Comparison of ENCODE assay signal across 9 cellular contexts in genomic region chr11:8719260-8720190, GRCh38. TPM values are rescaled to one million over a fixed set of nuclear protein-coding genes. Genes with fewer than 3 reads are reported as not detected.
DNase-seq lines count a peak whose midpoint lies in the region; ATAC-seq and TF ChIP-seq lines count a peak whose summit lies in the region.
"Had no signal": no experiment of that assay in that cellular context is flagged by ENCODE, and none has a peak within 500 bp of the region (broad histone marks: within the 10 kb centered on the region; RNA-seq: fewer than 3 reads in every experiment).

No MANE protein-coding gene starts in this region.

- H3K36me3 ChIP-seq in RWPE2 (ENCODE audit: low read depth) (peaks cover 34% of the 10 kb centered on the region), fibroblast of lung (ENCODE audit: control insufficient read depth, insufficient read depth, low read length) (peaks cover 6% of the 10 kb centered on the region), osteoblast (ENCODE audit: insufficient read depth, low read length) (peaks cover 9% of the 10 kb centered on the region)

- no peak for TF ChIP-seq CTCF in RWPE2 (IDR thresholded peaks at IDR 0.05; ENCODE audit: poor library complexity, severe bottlenecking)
- TF ChIP-seq CTCF in fibroblast of lung (conservative IDR thresholded peaks at IDR 0.05 in 1 of 2, IDR thresholded peaks at IDR 0.05 in 1 of 2; ENCODE audit: low read depth in 1 of 2, low read length in 2 of 2): no peak
- TF ChIP-seq CTCF in osteoblast (IDR thresholded peaks at IDR 0.05; ENCODE audit: extremely low read depth, low read depth, low read length): no peak

- H3K4me1 ChIP-seq in RWPE2 (ENCODE audit: insufficient read depth, poor library complexity, severe bottlenecking) (peaks cover 54% of the 10 kb centered on the region), fibroblast of lung (ENCODE audit: control insufficient read depth, extremely low read depth, insufficient read depth, low read length) (peaks cover 64% of the 10 kb centered on the region), osteoblast (ENCODE audit: insufficient read depth, low read length) (peaks cover 46% of the 10 kb centered on the region)

- H3K4me2 ChIP-seq in fibroblast of lung (ENCODE audit: extremely low read depth, insufficient read depth, low read length) (peak overlapping the region; percentile 73), osteoblast (ENCODE audit: insufficient read depth, low read length) (peak overlapping the region; percentile 69)

- H3K9me3 Mint-ChIP-seq in immature natural killer cell: no peaks in the 10 kb centered on the region
- H3K9me3 Mint-ChIP-seq: CD8-positive, alpha-beta memory T cell had no signal

- H3K4me3 ChIP-seq in RWPE2 (ENCODE audit: severe bottlenecking) (no peak overlapping the region), fibroblast of lung (replicated peaks in 1 of 4; ENCODE audit: control extremely low read depth in 1 of 4, insufficient read depth in 1 of 4, low read depth in 3 of 4, low read length in 4 of 4) (peak overlapping the region in 2 of 4 experiments; percentile 3 to 16), osteoblast (ENCODE audit: insufficient read depth, low read length) (peak overlapping the region; percentile 48)

- no peaks in the 10 kb centered on the region for H3K9me3 ChIP-seq in RWPE2 (ENCODE audit: severe bottlenecking)
- no peaks in the 10 kb centered on the region for H3K9me3 ChIP-seq in fibroblast of lung (ENCODE audit: control insufficient read depth, insufficient read depth, low read depth, low read length)
- H3K9me3 ChIP-seq in osteoblast (ENCODE audit: low read depth, low read length): no peaks in the 10 kb centered on the region

- H3K27ac ChIP-seq in RWPE2 (ENCODE audit: poor library complexity, severe bottlenecking) (peak overlapping the region; percentile 98), fibroblast of lung (ENCODE audit: insufficient read depth, low read length) (peak overlapping the region; percentile 95), osteoblast (ENCODE audit: low read depth, low read length) (peak overlapping the region; percentile 91)

- ATAC-seq in RWPE2 (ENCODE audit: low read depth) (peak; percentile 72), HG03520 (IDR thresholded peaks at IDR 0.05; ENCODE audit: unreplicated experiment) (no peak)

- DNase-seq in AG08395 (ENCODE audit: low spot score) (peak; percentile 93), RWPE2 (ENCODE audit: low spot score) (no peak), fibroblast of lung (ENCODE audit: low read depth in 2 of 2) (peak; percentile 91 to 98), osteoblast (ENCODE audit: insufficient read length, low spot score, missing footprints) (peak; percentile 96), immature natural killer cell (no peak), UCSD-AML1 (lab: John Stamatoyannopoulos, UW; ENCODE audit: unreplicated experiment) (no peak)
- no peak for DNase-seq in activated naive CD4-positive, alpha-beta T cell treated with Interleukin-2 at 50 U/mL for 16 hours
- DNase-seq: CD8-positive, alpha-beta memory T cell had no signal

- H3K4me3 Mint-ChIP-seq in immature natural killer cell: no peak overlapping the region
- H3K4me3 Mint-ChIP-seq: CD8-positive, alpha-beta memory T cell had no signal

- H3K79me2 ChIP-seq in fibroblast of lung (ENCODE audit: control insufficient read depth, insufficient read depth, low read length) (no peaks in the 10 kb centered on the region), osteoblast (ENCODE audit: insufficient read depth, low read length) (peaks cover 2% of the 10 kb centered on the region)

- peaks cover 2 to 6% of the 10 kb centered on the region in 2 donors for H3K4me1 Mint-ChIP-seq in immature natural killer cell

- peaks cover 3 to 5% (median 3%) of the 10 kb centered on the region in 3 donors for H3K27me3 Mint-ChIP-seq in immature natural killer cell (ENCODE audit: low read depth in 3 of 3)

- H3K27ac Mint-ChIP-seq in immature natural killer cell: no peak overlapping the region
- H3K27ac Mint-ChIP-seq: CD8-positive, alpha-beta memory T cell had no signal

- H3K27me3 ChIP-seq in RWPE2 (ENCODE audit: insufficient read depth, poor library complexity, severe bottlenecking) (no peaks in the 10 kb centered on the region), fibroblast of lung (ENCODE audit: control insufficient read depth, insufficient read depth, low read length) (no peaks in the 10 kb centered on the region), osteoblast (ENCODE audit: insufficient read depth, low read length) (no peaks in the 10 kb centered on the region)

- H4K20me1 ChIP-seq in fibroblast of lung (ENCODE audit: control insufficient read depth, extremely low read depth, insufficient read depth, low read length) (no peaks in the 10 kb centered on the region), osteoblast (ENCODE audit: insufficient read depth, low read length) (no peaks in the 10 kb centered on the region)

- H3K36me3 Mint-ChIP-seq in immature natural killer cell: peaks cover 0 to 3% (median 0%) of the 10 kb centered on the region in 3 donors

- no peak overlapping the region for H3K9ac ChIP-seq in fibroblast of lung (ENCODE audit: insufficient read depth, low read length)

- no peak overlapping the region for H2AFZ ChIP-seq in fibroblast of lung (ENCODE audit: low read length)
- H2AFZ ChIP-seq in osteoblast (ENCODE audit: low read length): no peak overlapping the region

RNA-seq across cellular contexts. Expression of gene RPL27A, which starts 36.9 kb away (rescaled TPM):
- total RNA-seq in fibroblast of lung (1,035 and 1,237 TPM in 2 replicates), osteoblast (710 and 869 TPM in 2 replicates)
- polyA plus RNA-seq in fibroblast of lung (874 and 1,114 TPM in 2 replicates), immature natural killer cell (1,000 to 10,000 TPM; 1,341 to 3,208 (median 1,820) TPM)
- 1,974 and 2,490 TPM in 2 replicates for polyA plus RNA-seq in fibroblast of lung (2012)
- polyA minus RNA-seq in fibroblast of lung (ENCODE audit: low replicate concordance): 125 and 220 TPM in 2 replicates

RNA-seq across cellular contexts. Expression of gene TRIM66, which starts 37.1 kb away (rescaled TPM):
- 5.6 and 13.7 TPM in 2 replicates for total RNA-seq in fibroblast of lung
- 2.5 and 3.9 TPM in 2 replicates for polyA plus RNA-seq in fibroblast of lung
- polyA plus RNA-seq in fibroblast of lung (2012): 1.5 and 1.6 TPM in 2 replicates
- 2.0 and 2.7 TPM in 2 replicates for polyA minus RNA-seq in fibroblast of lung (ENCODE audit: low replicate concordance)
- total RNA-seq in osteoblast: 9.0 and 10.9 TPM in 2 replicates
- under 1 TPM; 0.48 to 0.97 (median 0.55) TPM for polyA plus RNA-seq in immature natural killer cell

Comparison
In these comparisons a context has a peak if more than half of its experiments do, and no peak if none do; other contexts are left out.
1. DNase-seq: peak in AG08395 (single experiment), fibroblast of lung (2 of 2) and osteoblast (single experiment); none in RWPE2 (single experiment), activated naive CD4-positive, alpha-beta T cell treated with Interleukin-2 at 50 U/mL for 16 hours (single experiment), immature natural killer cell (0 of 3) and UCSD-AML1 (single experiment).
2. Peak in every context shown above with its lines, with median percentiles within 50 percentile points of each other: H3K27ac ChIP-seq.